8 cellular contexts compared by ENCODE assay signal in the genomic region with DNA sequence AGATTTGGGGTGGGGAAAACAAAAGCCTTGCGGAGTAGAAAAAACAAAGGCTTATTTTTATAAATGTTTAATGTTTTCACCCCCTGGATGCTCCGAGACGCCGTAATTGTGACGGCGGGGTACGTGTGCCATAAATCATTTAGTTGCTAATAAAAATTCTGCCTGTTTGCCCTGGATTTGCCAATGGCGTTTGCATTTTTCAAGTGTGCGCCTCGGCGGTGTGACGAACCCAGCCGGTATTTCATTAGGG. TPM values are rescaled to one million over a fixed set of nuclear protein-coding genes. Genes with fewer than 3 reads are reported as not detected.
DNase-seq lines count a peak whose midpoint lies in the region; ATAC-seq and TF ChIP-seq lines count a peak whose summit lies in the region.

No MANE protein-coding gene starts in this region.

- H3K9ac ChIP-seq in skeletal muscle satellite cell (ENCODE audit: low read depth, low read length): peak overlapping the region; percentile 100

- H3K4me3 ChIP-seq in RWPE2 (ENCODE audit: severe bottlenecking) (peak overlapping the region; percentile 62), skeletal muscle satellite cell (ENCODE audit: low read length) (peak overlapping the region; percentile 99)

- H3K27ac ChIP-seq in RWPE2 (ENCODE audit: poor library complexity, severe bottlenecking) (peak overlapping the region; percentile 98), foreskin keratinocyte (peak overlapping the region; percentile 82)

- peak overlapping the region; percentile 99 for H3K4me2 ChIP-seq in skeletal muscle satellite cell (ENCODE audit: low read length)

- DNase-seq in DMS153 treated with DMSO at 0.1 percent for 48 hours (lab: John Stamatoyannopoulos, UW; ENCODE audit: unreplicated experiment) (peak; percentile 66), DMS153 (lab: John Stamatoyannopoulos, UW) (no peak), RWPE2 (ENCODE audit: low spot score) (no peak), foreskin keratinocyte (peak in 1 of 2 donors; percentile 60), superior temporal gyrus (ENCODE audit: extremely low spot score) (no peak)
- DNase-seq in activated effector memory CD4-positive, alpha-beta T cell treated with anti-CD3 and anti-CD28 coated beads, Interleukin-2, amount 50 U/mL, for 16 hours: no peak
- no peak for DNase-seq in activated CD4-positive, CD25-positive, alpha-beta regulatory T cell (lab: John Stamatoyannopoulos, UW)

- TF ChIP-seq CTCF in RWPE2 (IDR thresholded peaks at IDR 0.05; ENCODE audit: poor library complexity, severe bottlenecking): no peak
- no peak for TF ChIP-seq CTCF in foreskin keratinocyte (conservative IDR thresholded peaks at IDR 0.05)

- H3K9me3 ChIP-seq in RWPE2 (ENCODE audit: severe bottlenecking) (no peaks in the 10 kb centered on the region), skeletal muscle satellite cell (replicated peaks; ENCODE audit: low read length) (no peaks in the 10 kb centered on the region)

- H3K4me1 ChIP-seq in RWPE2 (ENCODE audit: insufficient read depth, poor library complexity, severe bottlenecking) (peaks cover 3% of the 10 kb centered on the region), foreskin keratinocyte (no peaks in the 10 kb centered on the region), skeletal muscle satellite cell (ENCODE audit: control insufficient read depth, insufficient read depth, low read length) (peaks cover 27% of the 10 kb centered on the region)

- ATAC-seq in RWPE2 (ENCODE audit: low read depth): no peak
- ATAC-seq in foreskin keratinocyte: no peak

- H3K36me3 ChIP-seq in RWPE2 (ENCODE audit: low read depth) (no peaks in the 10 kb centered on the region), skeletal muscle satellite cell (ENCODE audit: insufficient read depth, low read length) (no peaks in the 10 kb centered on the region)

- H3K27me3 ChIP-seq in RWPE2 (ENCODE audit: insufficient read depth, poor library complexity, severe bottlenecking): no peaks in the 10 kb centered on the region
- no peaks in the 10 kb centered on the region for H3K27me3 ChIP-seq in foreskin keratinocyte
- H3K27me3 ChIP-seq in skeletal muscle satellite cell (ENCODE audit: control insufficient read depth, insufficient read depth, low read length): no peaks in the 10 kb centered on the region

RNA-seq across cellular contexts. Expression of a gene that starts 2.5 kb away (rescaled TPM):
- 59.7 and 61.9 TPM in 2 replicates for total RNA-seq in foreskin keratinocyte
- polyA plus RNA-seq in foreskin keratinocyte: 15.0 and 19.3 TPM in 2 replicates
- 40.8 and 49.7 TPM in 2 replicates for total RNA-seq in skeletal muscle satellite cell (2012; rRNA removed)
